Comparison of ENCODE assay signal across 31 cellular contexts in the genomic region with DNA sequence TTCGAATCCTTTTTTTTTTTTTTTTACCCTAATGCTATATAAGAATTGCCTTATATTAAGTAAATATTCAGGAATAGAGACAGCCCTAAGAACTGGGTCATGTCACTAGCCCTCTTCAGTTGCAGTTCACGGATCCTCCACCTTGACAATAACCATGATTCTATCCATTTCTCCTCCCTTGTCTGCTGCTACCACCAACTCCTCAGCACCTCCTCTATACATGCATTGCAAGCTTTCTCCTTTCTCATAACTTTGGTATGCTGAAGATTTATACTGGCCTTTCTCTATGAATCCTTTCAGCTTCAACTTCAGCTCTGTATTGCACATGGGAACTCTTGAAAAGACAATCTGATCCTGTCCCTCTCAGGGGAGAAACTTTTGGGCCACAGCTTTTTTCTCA. TPM values are rescaled to one million over a fixed set of nuclear protein-coding genes. Genes with fewer than 3 reads are reported as not detected.
DNase-seq lines count a peak whose midpoint lies in the region; FAIRE-seq and TF ChIP-seq lines count a peak whose summit lies in the region.
"Had no signal": no experiment of that assay in that cellular context is flagged by ENCODE, and none has a peak within 500 bp of the region (broad histone marks: within the 10 kb centered on the region; RNA-seq: fewer than 3 reads in every experiment).

No MANE protein-coding gene starts in this region.

- no peak overlapping the region for H2BK5ac ChIP-seq in mesenchymal stem cell (ENCODE audit: low read depth, low read length, poor library complexity, severe bottlenecking)

- H3K9me3 Mint-ChIP-seq in astrocyte (ENCODE audit: unreplicated experiment) = no peaks in the 10 kb centered on the region
- no peaks in the 10 kb centered on the region for H3K9me3 Mint-ChIP-seq in type B pancreatic cell
- H3K9me3 Mint-ChIP-seq: activated CD8-positive, alpha-beta T cell treated with anti-CD3 and anti-CD28 coated beads for 36 hours; activated naive CD4-positive, alpha-beta T cell treated with anti-CD3 and anti-CD28 coated beads, Interleukin-2, amount 50 U/mL, for 24 hours; activated T-helper 17 cell treated with anti-CD3 and anti-CD28 coated beads, Interleukin-2, amount 50 U/mL, for 72 hours; memory B cell had no signal

- H2AK5ac ChIP-seq in mesenchymal stem cell (ENCODE audit: low read length, severe bottlenecking) = no peak overlapping the region

- H3K27me3 ChIP-seq in astrocyte (ENCODE audit: insufficient read depth, low read length) (no peaks in the 10 kb centered on the region), mesenchymal stem cell (ENCODE audit: control insufficient read depth in 1 of 2, insufficient read depth in 1 of 2, low read length in 2 of 2) (no peaks in the 10 kb centered on the region)
- H3K27me3 ChIP-seq: esophagus squamous epithelium, gastrocnemius medialis, Peyer's patch, SJCRH30, upper lobe of left lung had no signal

- H3K79me2 ChIP-seq in astrocyte (ENCODE audit: insufficient read depth, low read length) = no peaks in the 10 kb centered on the region

- no peak overlapping the region for H3K27ac ChIP-seq in astrocyte (ENCODE audit: low read depth, low read length)
- H3K27ac ChIP-seq in mesenchymal stem cell (ENCODE audit: low read length, poor library complexity, severe bottlenecking) = no peak overlapping the region
- H3K27ac ChIP-seq: esophagus squamous epithelium, gastrocnemius medialis, Peyer's patch, SJCRH30, upper lobe of left lung had no signal

- no peak overlapping the region for H4K8ac ChIP-seq in mesenchymal stem cell (ENCODE audit: low read length)

- H2BK120ac ChIP-seq in mesenchymal stem cell (ENCODE audit: low read depth, low read length) = no peak overlapping the region

- H3K79me1 ChIP-seq in mesenchymal stem cell (replicated peaks; ENCODE audit: low read length, poor library complexity, severe bottlenecking) = no peaks in the 10 kb centered on the region

- DNase-seq in EL (peak; percentile 39), HCEC 1CT (peak; percentile 29), astrocyte (ENCODE audit: low read depth) (peak; percentile 12), mesenchymal stem cell (peak; percentile 30), KG1 (lab: John Stamatoyannopoulos, UW) (no peak), type B pancreatic cell (ENCODE audit: extremely low spot score, unreplicated experiment) (no peak), KBM-7 (no peak)
- DNase-seq: activated CD4-positive, CD25-positive, alpha-beta regulatory T cell treated with anti-CD3 and anti-CD28 coated beads, Interleukin-2, amount 50 U/mL, for 72 hours; activated CD8-positive, alpha-beta T cell treated with anti-CD3 and anti-CD28 coated beads for 36 hours; aorta; dermis blood vessel endothelial cell; esophagus squamous epithelium; gastrocnemius medialis; hippocampal formation; left colon; MV-4-11; NCI-H1436 treated with DMSO at 0.1 percent for 48 hours; NCI-H2107; NCI-H510A; Peyer's patch; posterior cingulate gyrus; right cardiac atrium; SJCRH30; stimulated activated CD4-positive, alpha-beta T cell treated with anti-CD3 and anti-CD28 coated beads, Interleukin-4, amount 100 ng/mL, for 1 hour; upper lobe of left lung had no signal

- WGBS in mesenchymal stem cell = 80% methylated on average over 1 of the region's 2 CpGs

- H3K4me2 ChIP-seq in astrocyte (ENCODE audit: low read length) (no peak overlapping the region), mesenchymal stem cell (ENCODE audit: low read length, poor library complexity, severe bottlenecking) (no peak overlapping the region)

- H3K4me1 Mint-ChIP-seq in astrocyte (ENCODE audit: low read depth, unreplicated experiment) = peaks cover 19% of the 10 kb centered on the region
- H3K4me1 Mint-ChIP-seq in type B pancreatic cell (ENCODE audit: unreplicated experiment) = peaks cover 4% of the 10 kb centered on the region

- H3K4me1 ChIP-seq in astrocyte (ENCODE audit: insufficient read depth, low read length) = peaks cover 6% of the 10 kb centered on the region
- no peaks in the 10 kb centered on the region for H3K4me1 ChIP-seq in mesenchymal stem cell (ENCODE audit: control insufficient read depth, insufficient read depth, low read depth, low read length)
- H3K4me1 ChIP-seq: gastrocnemius medialis, Peyer's patch, upper lobe of left lung had no signal

- H3K36me3 Mint-ChIP-seq in astrocyte (ENCODE audit: low read depth, unreplicated experiment) (peaks cover 1% of the 10 kb centered on the region), type B pancreatic cell (peaks cover under 1% of the 10 kb centered on the region)
- H3K36me3 Mint-ChIP-seq: activated naive CD4-positive, alpha-beta T cell treated with anti-CD3 and anti-CD28 coated beads, Interleukin-2, amount 50 U/mL, for 24 hours had no signal

- no peak for FAIRE-seq in astrocyte (lab: Jason Lieb, UNC)
- FAIRE-seq: D721Med, endometrium had no signal

- H3K4me3 ChIP-seq in astrocyte (ENCODE audit: insufficient read depth, low read depth, low read length) = no peak overlapping the region
- H3K4me3 ChIP-seq in mesenchymal stem cell (ENCODE audit: insufficient read depth in 1 of 2, low read depth in 1 of 2, low read length in 2 of 2) = no peak overlapping the region
- H3K4me3 ChIP-seq: esophagus squamous epithelium, gastrocnemius medialis, Peyer's patch, SJCRH30, upper lobe of left lung had no signal

- H2BK15ac ChIP-seq in mesenchymal stem cell (ENCODE audit: low read depth, poor library complexity, severe bottlenecking) = no peak overlapping the region

- H3K23ac ChIP-seq in mesenchymal stem cell (ENCODE audit: low read length in 2 of 2) = no peak overlapping the region

- no peaks in the 10 kb centered on the region for H4K20me1 ChIP-seq in astrocyte (ENCODE audit: insufficient read depth, low read length)

- no peaks in the 10 kb centered on the region for H3K36me3 ChIP-seq in astrocyte (ENCODE audit: insufficient read depth, low read length)
- H3K36me3 ChIP-seq in mesenchymal stem cell (ENCODE audit: control insufficient read depth in 1 of 2, insufficient read depth in 2 of 2, low read depth in 1 of 2, low read length in 2 of 2) = peaks cover 0 to 9% of the 10 kb centered on the region in 2 experiments
- H3K36me3 ChIP-seq: gastrocnemius medialis, Peyer's patch, SJCRH30, upper lobe of left lung had no signal

- no peak overlapping the region for H2AFZ ChIP-seq in astrocyte (ENCODE audit: low read depth, low read length)
- no peak overlapping the region for H2AFZ ChIP-seq in mesenchymal stem cell (ENCODE audit: low read depth, low read length)

- no peaks in the 10 kb centered on the region for H3K9me3 ChIP-seq in astrocyte (ENCODE audit: insufficient read depth, low read depth, low read length)
- H3K9me3 ChIP-seq in mesenchymal stem cell (ENCODE audit: control insufficient read depth, low read length) = no peaks in the 10 kb centered on the region
- H3K9me3 ChIP-seq: esophagus squamous epithelium, gastrocnemius medialis, Peyer's patch, SJCRH30, upper lobe of left lung had no signal

- H2BK12ac ChIP-seq in mesenchymal stem cell (ENCODE audit: low read length in 2 of 2) = no peak overlapping the region

- H3K27ac Mint-ChIP-seq in astrocyte (ENCODE audit: unreplicated experiment) (peak overlapping the region; percentile 1), type B pancreatic cell (no peak overlapping the region)
- H3K27ac Mint-ChIP-seq: activated CD8-positive, alpha-beta T cell treated with anti-CD3 and anti-CD28 coated beads for 36 hours; activated naive CD4-positive, alpha-beta T cell treated with anti-CD3 and anti-CD28 coated beads, Interleukin-2, amount 50 U/mL, for 24 hours; activated T-helper 17 cell treated with anti-CD3 and anti-CD28 coated beads, Interleukin-2, amount 50 U/mL, for 72 hours; memory B cell had no signal

- H4K91ac ChIP-seq in mesenchymal stem cell (ENCODE audit: low read length) = no peak overlapping the region

- no peak overlapping the region for H3K18ac ChIP-seq in mesenchymal stem cell (ENCODE audit: low read depth in 1 of 2, low read length in 2 of 2)

- in situ Hi-C loops in KBM-7 (cut with MboI; ENCODE audit: low pct_unique_long_range_greater_than_20kb, low sequenced_read_pairs) = no loop called here

- H3K9ac ChIP-seq in astrocyte (ENCODE audit: low read length) (no peak overlapping the region), mesenchymal stem cell (ENCODE audit: low read length) (no peak overlapping the region)

- no peak overlapping the region for H3K14ac ChIP-seq in mesenchymal stem cell (ENCODE audit: low read length in 2 of 2)

- H3K4me3 Mint-ChIP-seq in astrocyte (ENCODE audit: unreplicated experiment) (peak overlapping the region; percentile 2), type B pancreatic cell (no peak overlapping the region)
- H3K4me3 Mint-ChIP-seq: activated CD8-positive, alpha-beta T cell treated with anti-CD3 and anti-CD28 coated beads for 36 hours; activated naive CD4-positive, alpha-beta T cell treated with anti-CD3 and anti-CD28 coated beads, Interleukin-2, amount 50 U/mL, for 24 hours; activated T-helper 17 cell treated with anti-CD3 and anti-CD28 coated beads, Interleukin-2, amount 50 U/mL, for 72 hours; CD14-positive monocyte; memory B cell had no signal

- H3K4ac ChIP-seq in mesenchymal stem cell (ENCODE audit: low read depth in 1 of 2, low read length in 2 of 2) = no peak overlapping the region

- H3K27me3 Mint-ChIP-seq in astrocyte (ENCODE audit: low read depth, unreplicated experiment) (no peaks in the 10 kb centered on the region), type B pancreatic cell (no peaks in the 10 kb centered on the region)
- H3K27me3 Mint-ChIP-seq: activated CD8-positive, alpha-beta T cell treated with anti-CD3 and anti-CD28 coated beads for 36 hours; activated naive CD4-positive, alpha-beta T cell treated with anti-CD3 and anti-CD28 coated beads, Interleukin-2, amount 50 U/mL, for 24 hours; activated T-helper 17 cell treated with anti-CD3 and anti-CD28 coated beads, Interleukin-2, amount 50 U/mL, for 72 hours; memory B cell had no signal

- TF ChIP-seq CTCF in astrocyte (IDR thresholded peaks at IDR 0.05; ENCODE audit: insufficient read depth, low read depth, low read length) (no peak), type B pancreatic cell (conservative IDR thresholded peaks at IDR 0.05) (no peak)

RNA-seq across cellular contexts. Expression of gene DR1, which starts 14.3 kb away (rescaled TPM):
- total RNA-seq in astrocyte (76.9 and 77.1 TPM in 2 replicates), type B pancreatic cell (ENCODE audit: low replicate concordance) (47.3 and 49.0 TPM in 2 replicates)
- polyA plus RNA-seq in mesenchymal stem cell (2013, experiment 1 of 2) = 38.2 TPM
- 41.3 TPM for polyA plus RNA-seq in mesenchymal stem cell (2013, experiment 2 of 2)

Comparison
In these comparisons a context has a peak if more than half of its experiments do, and no peak if none do; other contexts are left out.
1. DNase-seq: peak in EL (single experiment), HCEC 1CT (single experiment), astrocyte (single experiment) and mesenchymal stem cell (single experiment); none in KG1 (single experiment), type B pancreatic cell (single experiment) and KBM-7 (single experiment).